In the genomic region with DNA sequence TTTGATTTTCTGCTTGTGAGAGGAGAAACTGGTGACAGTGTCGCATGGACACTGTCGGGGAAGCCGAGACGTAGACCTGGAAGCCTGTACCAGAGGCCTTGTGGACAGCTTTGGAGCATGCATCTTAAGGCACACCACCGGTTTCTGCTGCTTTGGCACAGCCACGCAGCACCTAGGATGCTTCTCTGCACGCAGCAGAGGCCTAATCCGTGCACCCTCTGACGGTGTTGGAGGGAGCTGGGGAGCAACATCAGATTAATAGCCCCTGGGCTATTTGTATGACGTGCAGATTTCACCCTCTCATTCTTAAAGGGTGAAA, we compare ENCODE assay signal across 9 cellular contexts. TPM values are rescaled to one million over a fixed set of nuclear protein-coding genes. Genes with fewer than 3 reads are reported as not detected.
DNase-seq lines count a peak whose midpoint lies in the region; ATAC-seq and TF ChIP-seq lines count a peak whose summit lies in the region.
"Had no signal": no experiment of that assay in that cellular context is flagged by ENCODE, and none has a peak within 500 bp of the region (broad histone marks: within the 10 kb centered on the region; RNA-seq: fewer than 3 reads in every experiment).

No MANE protein-coding gene starts in this region.

- H3K4me1 ChIP-seq in skeletal muscle satellite cell (ENCODE audit: control insufficient read depth, insufficient read depth, low read length): peaks cover 40% of the 10 kb centered on the region

- H3K4me3 ChIP-seq in AG04449 (ENCODE audit: low read depth, low read length) (peak overlapping the region; percentile 72), skeletal muscle satellite cell (ENCODE audit: low read length) (peak overlapping the region; percentile 76)

- peak overlapping the region; percentile 98 for H3K4me2 ChIP-seq in skeletal muscle satellite cell (ENCODE audit: low read length)

- no peaks in the 10 kb centered on the region for H3K27me3 ChIP-seq in skeletal muscle satellite cell (ENCODE audit: control insufficient read depth, insufficient read depth, low read length)

- intact Hi-C loops in Right ventricle myocardium superior (cut with DNase I): loop anchor here (2.0 to 5.0 kb wide), 2 partner anchors 210 to 459 kb away; no protein-coding TSS in a partner anchor

- peak overlapping the region; percentile 84 for H3K27ac ChIP-seq in VCaP

- no peak for DNase-seq in AG04449 (ENCODE audit: low read depth, low spot score)
- DNase-seq in Right ventricle myocardium superior: no peak
- DNase-seq in GM19240 (ENCODE audit: insufficient read length, low spot score): no peak
- DNase-seq in MV-4-11 (lab: John Stamatoyannopoulos, UW): no peak

- POLR2A ChIA-PET in AG04449 (lab: Yijun Ruan, JAX): interaction anchor here (0.6 to 1.4 kb wide), 2 partner anchors 182 to 336 kb away, joined by 3 to 4 read pairs; a partner anchor contains a TSS

- TF ChIP-seq CTCF in AG04449 (IDR thresholded peaks at IDR 0.05; ENCODE audit: insufficient read depth, low read length, missing control alignments): no peak
- TF ChIP-seq CTCF in VCaP (conservative IDR thresholded peaks at IDR 0.05): no peak

- peak overlapping the region; percentile 83 for H3K9ac ChIP-seq in skeletal muscle satellite cell (ENCODE audit: low read depth, low read length)

- CTCF ChIA-PET in AG04449 (lab: Yijun Ruan, JAX): interaction anchor here (0.6 to 23.6 kb wide), 54 partner anchors 8 to 536 kb away, joined by 3 to 593 read pairs (median 4); no protein-coding TSS in a partner anchor

- H3K36me3 ChIP-seq in skeletal muscle satellite cell (ENCODE audit: insufficient read depth, low read length): peaks cover 8% of the 10 kb centered on the region

- H3K9me3 ChIP-seq in skeletal muscle satellite cell (replicated peaks; ENCODE audit: low read length): no peaks in the 10 kb centered on the region

- ATAC-seq in GM18861 (IDR thresholded peaks at IDR 0.05; ENCODE audit: unreplicated experiment): peak; percentile 42
- peak; percentile 24 for ATAC-seq in HG03039 (IDR thresholded peaks at IDR 0.05; ENCODE audit: unreplicated experiment)
- peak; percentile 12 for ATAC-seq in Right ventricle myocardium superior (ENCODE audit: poor library complexity)

RNA-seq across cellular contexts. Expression of a gene that starts 30.3 kb away (rescaled TPM):
- 0.40 TPM for total RNA-seq in Right ventricle myocardium superior
- not detected in 2 replicates for total RNA-seq in skeletal muscle satellite cell (2012; rRNA removed)
- total RNA-seq: pulmonary artery endothelial cell had no signal

RNA-seq across cellular contexts. Expression of a gene that starts 46.5 kb away (rescaled TPM):
- total RNA-seq in Right ventricle myocardium superior: not detected
- not detected in 2 replicates for total RNA-seq in skeletal muscle satellite cell (2012; rRNA removed)
- total RNA-seq: pulmonary artery endothelial cell had no signal
